ENCODE assay signal across 1 cellular context in the genomic region with DNA sequence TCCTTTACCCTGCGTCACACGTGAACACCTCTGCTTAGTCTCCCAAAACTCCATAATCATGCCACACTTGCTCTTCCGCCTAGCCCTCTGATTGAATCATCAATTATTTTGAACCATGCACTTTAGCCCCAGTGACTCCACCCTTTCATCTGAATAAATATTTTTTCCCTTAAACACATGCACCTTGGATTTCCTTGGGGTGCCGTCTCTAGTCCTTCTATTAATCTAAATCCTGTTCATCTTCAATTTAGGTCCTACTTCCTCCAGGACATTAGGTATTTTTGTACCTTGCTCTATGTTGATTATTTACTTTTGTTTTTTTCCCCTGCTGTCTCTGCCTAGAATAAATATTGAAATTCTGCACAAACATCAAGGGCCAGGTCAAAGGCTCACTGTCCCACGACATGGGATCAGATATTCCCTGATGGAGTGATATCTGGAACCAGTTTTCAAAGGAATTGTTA.
TF ChIP-seq lines count a peak whose summit lies in the region.

No MANE protein-coding gene starts in this region.

TF ChIP-seq in HepG2, 621 proteins besides CTCF, POLR2A, EP300 and RAD21 (continued from another document and continues in another):
- TF ChIP-seq, protein P1, sequence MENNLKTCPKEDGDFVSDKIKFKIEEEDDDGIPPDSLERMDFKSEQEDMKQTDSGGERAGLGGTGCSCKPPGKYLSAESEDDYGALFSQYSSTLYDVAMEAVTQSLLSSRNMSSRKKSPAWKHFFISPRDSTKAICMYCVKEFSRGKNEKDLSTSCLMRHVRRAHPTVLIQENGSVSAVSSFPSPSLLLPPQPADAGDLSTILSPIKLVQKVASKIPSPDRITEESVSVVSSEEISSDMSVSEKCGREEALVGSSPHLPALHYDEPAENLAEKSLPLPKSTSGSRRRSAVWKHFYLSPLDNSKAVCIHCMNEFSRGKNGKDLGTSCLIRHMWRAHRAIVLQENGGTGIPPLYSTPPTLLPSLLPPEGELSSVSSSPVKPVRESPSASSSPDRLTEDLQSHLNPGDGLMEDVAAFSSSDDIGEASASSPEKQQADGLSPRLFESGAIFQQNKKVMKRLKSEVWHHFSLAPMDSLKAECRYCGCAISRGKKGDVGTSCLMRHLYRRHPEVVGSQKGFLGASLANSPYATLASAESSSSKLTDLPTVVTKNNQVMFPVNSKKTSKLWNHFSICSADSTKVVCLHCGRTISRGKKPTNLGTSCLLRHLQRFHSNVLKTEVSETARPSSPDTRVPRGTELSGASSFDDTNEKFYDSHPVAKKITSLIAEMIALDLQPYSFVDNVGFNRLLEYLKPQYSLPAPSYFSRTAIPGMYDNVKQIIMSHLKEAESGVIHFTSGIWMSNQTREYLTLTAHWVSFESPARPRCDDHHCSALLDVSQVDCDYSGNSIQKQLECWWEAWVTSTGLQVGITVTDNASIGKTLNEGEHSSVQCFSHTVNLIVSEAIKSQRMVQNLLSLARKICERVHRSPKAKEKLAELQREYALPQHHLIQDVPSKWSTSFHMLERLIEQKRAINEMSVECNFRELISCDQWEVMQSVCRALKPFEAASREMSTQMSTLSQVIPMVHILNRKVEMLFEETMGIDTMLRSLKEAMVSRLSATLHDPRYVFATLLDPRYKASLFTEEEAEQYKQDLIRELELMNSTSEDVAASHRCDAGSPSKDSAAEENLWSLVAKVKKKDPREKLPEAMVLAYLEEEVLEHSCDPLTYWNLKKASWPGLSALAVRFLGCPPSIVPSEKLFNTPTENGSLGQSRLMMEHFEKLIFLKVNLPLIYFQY (CRISPR knock-in tag; IDR thresholded peaks at IDR 0.05; ENCODE audit: borderline replicate concordance), result no peak; the same call in 1 of the 2 replicates
- TF ChIP-seq ZNF572 (CRISPR knock-in tag; IDR thresholded peaks at IDR 0.05) (no peak), ARID2 (CRISPR knock-in tag; IDR thresholded peaks at IDR 0.05; ENCODE audit: borderline replicate concordance) (no peak), ZNF251 (CRISPR knock-in tag; IDR thresholded peaks at IDR 0.05) (no peak), SRF (IDR thresholded peaks at IDR 0.05; ENCODE audit: low read depth, low read length) (no peak), BHLHE40 (IDR thresholded peaks at IDR 0.05; ENCODE audit: low read length) (no peak), ZNF644 (CRISPR knock-in tag; IDR thresholded peaks at IDR 0.05; ENCODE audit: low read depth) (no peak), SP4 (CRISPR knock-in tag; IDR thresholded peaks at IDR 0.05) (no peak), MAZ (IDR thresholded peaks at IDR 0.05; ENCODE audit: borderline replicate concordance, low read depth, low read length) (no peak), MAZ (CRISPR knock-in tag; IDR thresholded peaks at IDR 0.05; ENCODE audit: low read depth) (no peak), DMAP1 (CRISPR knock-in tag; IDR thresholded peaks at IDR 0.05) (no peak), ZNF678 (CRISPR knock-in tag; IDR thresholded peaks at IDR 0.05) (no peak), RBFOX2 (IDR thresholded peaks at IDR 0.05; ENCODE audit: low read depth, low read length) (no peak), FOXA1 (IDR thresholded peaks at IDR 0.05) (peak; percentile 90), FOXA1 (CRISPR knock-in tag; IDR thresholded peaks at IDR 0.05) (peak; percentile 77), ZNF367 (CRISPR knock-in tag; IDR thresholded peaks at IDR 0.05; ENCODE audit: borderline replicate concordance) (no peak), ZNF274 (CRISPR knock-in tag; IDR thresholded peaks at IDR 0.05) (no peak), HOXA5 (CRISPR knock-in tag; IDR thresholded peaks at IDR 0.05) (no peak), ESRRA (CRISPR knock-in tag; IDR thresholded peaks at IDR 0.05; ENCODE audit: low read depth) (no peak), ZNF713 (CRISPR knock-in tag; IDR thresholded peaks at IDR 0.05) (no peak), ZNF737 (CRISPR knock-in tag; IDR thresholded peaks at IDR 0.05; ENCODE audit: borderline replicate concordance) (no peak), TBX2 (CRISPR knock-in tag; IDR thresholded peaks at IDR 0.05; ENCODE audit: borderline replicate concordance) (peak; percentile 79), RELA (CRISPR knock-in tag; IDR thresholded peaks at IDR 0.05) (no peak), ZNF317 (CRISPR knock-in tag; IDR thresholded peaks at IDR 0.05) (no peak), MAFK (conservative IDR thresholded peaks at IDR 0.05 in 1 of 2, IDR thresholded peaks at IDR 0.05 in 1 of 2; ENCODE audit: low read length in 2 of 2) (no peak), SIX4 (CRISPR knock-in tag; IDR thresholded peaks at IDR 0.05) (no peak), BRCA1 (CRISPR knock-in tag; IDR thresholded peaks at IDR 0.05) (0 out of 2 replicates have a peak, but pooled peaks have one; percentile 21), IKZF1 (IDR thresholded peaks at IDR 0.05) (no peak), ZBTB8A (CRISPR knock-in tag; IDR thresholded peaks at IDR 0.05; ENCODE audit: borderline replicate concordance, low read depth) (no peak), MEF2D (CRISPR knock-in tag; IDR thresholded peaks at IDR 0.05) (peak; percentile 91)
- TF ChIP-seq, protein P2, sequence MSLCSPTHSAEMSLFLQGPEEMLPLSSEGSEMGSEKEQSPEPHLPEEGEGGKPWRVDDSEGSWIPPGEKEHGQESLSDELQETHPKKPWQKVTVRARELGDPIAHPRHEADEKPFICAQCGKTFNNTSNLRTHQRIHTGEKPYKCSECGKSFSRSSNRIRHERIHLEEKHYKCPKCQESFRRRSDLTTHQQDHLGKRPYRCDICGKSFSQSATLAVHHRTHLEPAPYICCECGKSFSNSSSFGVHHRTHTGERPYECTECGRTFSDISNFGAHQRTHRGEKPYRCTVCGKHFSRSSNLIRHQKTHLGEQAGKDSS (CRISPR knock-in tag; IDR thresholded peaks at IDR 0.05; ENCODE audit: borderline replicate concordance, low read depth), result no peak
- TF ChIP-seq, protein P3, sequence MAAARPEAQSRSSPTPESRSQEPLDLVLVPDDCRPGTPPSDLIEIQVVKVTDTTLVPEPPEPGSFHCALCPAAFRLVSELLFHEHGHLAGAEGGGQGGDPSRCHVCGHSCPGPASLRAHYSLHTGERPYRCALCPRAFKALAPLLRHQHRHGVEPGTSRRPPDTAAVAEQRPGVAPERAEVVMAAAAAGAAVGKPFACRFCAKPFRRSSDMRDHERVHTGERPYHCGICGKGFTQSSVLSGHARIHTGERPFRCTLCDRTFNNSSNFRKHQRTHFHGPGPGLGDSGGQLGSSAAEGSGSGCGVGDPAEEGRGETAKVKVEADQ (CRISPR knock-in tag; IDR thresholded peaks at IDR 0.05; ENCODE audit: borderline replicate concordance), result no peak
- TF ChIP-seq, protein P4, sequence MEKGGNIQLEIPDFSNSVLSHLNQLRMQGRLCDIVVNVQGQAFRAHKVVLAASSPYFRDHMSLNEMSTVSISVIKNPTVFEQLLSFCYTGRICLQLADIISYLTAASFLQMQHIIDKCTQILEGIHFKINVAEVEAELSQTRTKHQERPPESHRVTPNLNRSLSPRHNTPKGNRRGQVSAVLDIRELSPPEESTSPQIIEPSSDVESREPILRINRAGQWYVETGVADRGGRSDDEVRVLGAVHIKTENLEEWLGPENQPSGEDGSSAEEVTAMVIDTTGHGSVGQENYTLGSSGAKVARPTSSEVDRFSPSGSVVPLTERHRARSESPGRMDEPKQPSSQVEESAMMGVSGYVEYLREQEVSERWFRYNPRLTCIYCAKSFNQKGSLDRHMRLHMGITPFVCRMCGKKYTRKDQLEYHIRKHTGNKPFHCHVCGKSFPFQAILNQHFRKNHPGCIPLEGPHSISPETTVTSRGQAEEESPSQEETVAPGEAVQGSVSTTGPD (CRISPR knock-in tag; IDR thresholded peaks at IDR 0.05), result no peak
- TF ChIP-seq, protein P5, sequence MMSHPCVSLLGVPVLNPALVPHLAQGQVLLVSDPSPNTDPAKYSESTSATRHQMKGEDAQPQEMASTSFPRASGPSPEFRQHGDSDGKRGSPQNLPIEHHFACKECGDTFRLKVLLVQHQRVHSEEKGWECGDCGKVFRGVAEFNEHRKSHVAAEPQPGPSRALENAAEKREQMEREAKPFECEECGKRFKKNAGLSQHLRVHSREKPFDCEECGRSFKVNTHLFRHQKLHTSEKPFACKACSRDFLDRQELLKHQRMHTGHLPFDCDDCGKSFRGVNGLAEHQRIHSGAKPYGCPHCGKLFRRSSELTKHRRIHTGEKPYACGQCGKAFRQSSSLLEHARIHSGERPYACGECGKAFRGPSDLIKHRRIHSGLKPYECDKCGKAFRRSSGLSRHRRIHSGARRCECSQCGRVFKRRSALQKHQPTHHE (CRISPR knock-in tag; IDR thresholded peaks at IDR 0.05; ENCODE audit: borderline replicate concordance), result no peak
- TF ChIP-seq, protein P6, sequence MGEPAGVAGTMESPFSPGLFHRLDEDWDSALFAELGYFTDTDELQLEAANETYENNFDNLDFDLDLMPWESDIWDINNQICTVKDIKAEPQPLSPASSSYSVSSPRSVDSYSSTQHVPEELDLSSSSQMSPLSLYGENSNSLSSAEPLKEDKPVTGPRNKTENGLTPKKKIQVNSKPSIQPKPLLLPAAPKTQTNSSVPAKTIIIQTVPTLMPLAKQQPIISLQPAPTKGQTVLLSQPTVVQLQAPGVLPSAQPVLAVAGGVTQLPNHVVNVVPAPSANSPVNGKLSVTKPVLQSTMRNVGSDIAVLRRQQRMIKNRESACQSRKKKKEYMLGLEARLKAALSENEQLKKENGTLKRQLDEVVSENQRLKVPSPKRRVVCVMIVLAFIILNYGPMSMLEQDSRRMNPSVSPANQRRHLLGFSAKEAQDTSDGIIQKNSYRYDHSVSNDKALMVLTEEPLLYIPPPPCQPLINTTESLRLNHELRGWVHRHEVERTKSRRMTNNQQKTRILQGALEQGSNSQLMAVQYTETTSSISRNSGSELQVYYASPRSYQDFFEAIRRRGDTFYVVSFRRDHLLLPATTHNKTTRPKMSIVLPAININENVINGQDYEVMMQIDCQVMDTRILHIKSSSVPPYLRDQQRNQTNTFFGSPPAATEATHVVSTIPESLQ (CRISPR knock-in tag; conservative IDR thresholded peaks at IDR 0.05), result no peak
- TF ChIP-seq, protein P7, sequence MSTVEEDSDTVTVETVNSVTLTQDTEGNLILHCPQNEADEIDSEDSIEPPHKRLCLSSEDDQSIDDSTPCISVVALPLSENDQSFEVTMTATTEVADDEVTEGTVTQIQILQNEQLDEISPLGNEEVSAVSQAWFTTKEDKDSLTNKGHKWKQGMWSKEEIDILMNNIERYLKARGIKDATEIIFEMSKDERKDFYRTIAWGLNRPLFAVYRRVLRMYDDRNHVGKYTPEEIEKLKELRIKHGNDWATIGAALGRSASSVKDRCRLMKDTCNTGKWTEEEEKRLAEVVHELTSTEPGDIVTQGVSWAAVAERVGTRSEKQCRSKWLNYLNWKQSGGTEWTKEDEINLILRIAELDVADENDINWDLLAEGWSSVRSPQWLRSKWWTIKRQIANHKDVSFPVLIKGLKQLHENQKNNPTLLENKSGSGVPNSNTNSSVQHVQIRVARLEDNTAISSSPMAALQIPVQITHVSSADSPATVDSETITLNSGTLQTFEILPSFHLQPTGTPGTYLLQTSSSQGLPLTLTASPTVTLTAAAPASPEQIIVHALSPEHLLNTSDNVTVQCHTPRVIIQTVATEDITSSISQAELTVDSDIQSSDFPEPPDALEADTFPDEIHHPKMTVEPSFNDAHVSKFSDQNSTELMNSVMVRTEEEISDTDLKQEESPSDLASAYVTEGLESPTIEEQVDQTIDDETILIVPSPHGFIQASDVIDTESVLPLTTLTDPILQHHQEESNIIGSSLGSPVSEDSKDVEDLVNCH (CRISPR knock-in tag; IDR thresholded peaks at IDR 0.05), result no peak
- TF ChIP-seq, protein P8, sequence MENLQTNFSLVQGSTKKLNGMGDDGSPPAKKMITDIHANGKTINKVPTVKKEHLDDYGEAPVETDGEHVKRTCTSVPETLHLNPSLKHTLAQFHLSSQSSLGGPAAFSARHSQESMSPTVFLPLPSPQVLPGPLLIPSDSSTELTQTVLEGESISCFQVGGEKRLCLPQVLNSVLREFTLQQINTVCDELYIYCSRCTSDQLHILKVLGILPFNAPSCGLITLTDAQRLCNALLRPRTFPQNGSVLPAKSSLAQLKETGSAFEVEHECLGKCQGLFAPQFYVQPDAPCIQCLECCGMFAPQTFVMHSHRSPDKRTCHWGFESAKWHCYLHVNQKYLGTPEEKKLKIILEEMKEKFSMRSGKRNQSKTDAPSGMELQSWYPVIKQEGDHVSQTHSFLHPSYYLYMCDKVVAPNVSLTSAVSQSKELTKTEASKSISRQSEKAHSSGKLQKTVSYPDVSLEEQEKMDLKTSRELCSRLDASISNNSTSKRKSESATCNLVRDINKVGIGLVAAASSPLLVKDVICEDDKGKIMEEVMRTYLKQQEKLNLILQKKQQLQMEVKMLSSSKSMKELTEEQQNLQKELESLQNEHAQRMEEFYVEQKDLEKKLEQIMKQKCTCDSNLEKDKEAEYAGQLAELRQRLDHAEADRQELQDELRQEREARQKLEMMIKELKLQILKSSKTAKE (CRISPR knock-in tag; IDR thresholded peaks at IDR 0.05; ENCODE audit: borderline replicate concordance), result peak; percentile 44; the same call in 1 of the 2 replicates
- TF ChIP-seq, protein P9, sequence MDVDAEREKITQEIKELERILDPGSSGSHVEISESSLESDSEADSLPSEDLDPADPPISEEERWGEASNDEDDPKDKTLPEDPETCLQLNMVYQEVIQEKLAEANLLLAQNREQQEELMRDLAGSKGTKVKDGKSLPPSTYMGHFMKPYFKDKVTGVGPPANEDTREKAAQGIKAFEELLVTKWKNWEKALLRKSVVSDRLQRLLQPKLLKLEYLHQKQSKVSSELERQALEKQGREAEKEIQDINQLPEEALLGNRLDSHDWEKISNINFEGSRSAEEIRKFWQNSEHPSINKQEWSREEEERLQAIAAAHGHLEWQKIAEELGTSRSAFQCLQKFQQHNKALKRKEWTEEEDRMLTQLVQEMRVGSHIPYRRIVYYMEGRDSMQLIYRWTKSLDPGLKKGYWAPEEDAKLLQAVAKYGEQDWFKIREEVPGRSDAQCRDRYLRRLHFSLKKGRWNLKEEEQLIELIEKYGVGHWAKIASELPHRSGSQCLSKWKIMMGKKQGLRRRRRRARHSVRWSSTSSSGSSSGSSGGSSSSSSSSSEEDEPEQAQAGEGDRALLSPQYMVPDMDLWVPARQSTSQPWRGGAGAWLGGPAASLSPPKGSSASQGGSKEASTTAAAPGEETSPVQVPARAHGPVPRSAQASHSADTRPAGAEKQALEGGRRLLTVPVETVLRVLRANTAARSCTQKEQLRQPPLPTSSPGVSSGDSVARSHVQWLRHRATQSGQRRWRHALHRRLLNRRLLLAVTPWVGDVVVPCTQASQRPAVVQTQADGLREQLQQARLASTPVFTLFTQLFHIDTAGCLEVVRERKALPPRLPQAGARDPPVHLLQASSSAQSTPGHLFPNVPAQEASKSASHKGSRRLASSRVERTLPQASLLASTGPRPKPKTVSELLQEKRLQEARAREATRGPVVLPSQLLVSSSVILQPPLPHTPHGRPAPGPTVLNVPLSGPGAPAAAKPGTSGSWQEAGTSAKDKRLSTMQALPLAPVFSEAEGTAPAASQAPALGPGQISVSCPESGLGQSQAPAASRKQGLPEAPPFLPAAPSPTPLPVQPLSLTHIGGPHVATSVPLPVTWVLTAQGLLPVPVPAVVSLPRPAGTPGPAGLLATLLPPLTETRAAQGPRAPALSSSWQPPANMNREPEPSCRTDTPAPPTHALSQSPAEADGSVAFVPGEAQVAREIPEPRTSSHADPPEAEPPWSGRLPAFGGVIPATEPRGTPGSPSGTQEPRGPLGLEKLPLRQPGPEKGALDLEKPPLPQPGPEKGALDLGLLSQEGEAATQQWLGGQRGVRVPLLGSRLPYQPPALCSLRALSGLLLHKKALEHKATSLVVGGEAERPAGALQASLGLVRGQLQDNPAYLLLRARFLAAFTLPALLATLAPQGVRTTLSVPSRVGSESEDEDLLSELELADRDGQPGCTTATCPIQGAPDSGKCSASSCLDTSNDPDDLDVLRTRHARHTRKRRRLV (CRISPR knock-in tag; IDR thresholded peaks at IDR 0.05), result no peak
